2 cellular contexts compared by ENCODE assay signal in genomic region chr16:89837014-89837546, GRCh38.
TF ChIP-seq lines count a peak whose summit lies in the region.

No MANE protein-coding gene starts in this region.

TF ChIP-seq in A549, 52 proteins besides CTCF, POLR2A, EP300 and RAD21:
- no peak for TF ChIP-seq EHF (CRISPR knock-in tag; IDR thresholded peaks at IDR 0.05)
- no peak for TF ChIP-seq MAFK (IDR thresholded peaks at IDR 0.05; ENCODE audit: partially characterized antibody)

TF ChIP-seq in K562, 482 proteins besides CTCF, POLR2A, EP300 and RAD21:
- TF ChIP-seq, protein P1, sequence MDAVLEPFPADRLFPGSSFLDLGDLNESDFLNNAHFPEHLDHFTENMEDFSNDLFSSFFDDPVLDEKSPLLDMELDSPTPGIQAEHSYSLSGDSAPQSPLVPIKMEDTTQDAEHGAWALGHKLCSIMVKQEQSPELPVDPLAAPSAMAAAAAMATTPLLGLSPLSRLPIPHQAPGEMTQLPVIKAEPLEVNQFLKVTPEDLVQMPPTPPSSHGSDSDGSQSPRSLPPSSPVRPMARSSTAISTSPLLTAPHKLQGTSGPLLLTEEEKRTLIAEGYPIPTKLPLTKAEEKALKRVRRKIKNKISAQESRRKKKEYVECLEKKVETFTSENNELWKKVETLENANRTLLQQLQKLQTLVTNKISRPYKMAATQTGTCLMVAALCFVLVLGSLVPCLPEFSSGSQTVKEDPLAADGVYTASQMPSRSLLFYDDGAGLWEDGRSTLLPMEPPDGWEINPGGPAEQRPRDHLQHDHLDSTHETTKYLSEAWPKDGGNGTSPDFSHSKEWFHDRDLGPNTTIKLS (IDR thresholded peaks at IDR 0.05; ENCODE audit: borderline replicate concordance, low read depth), result no peak
- TF ChIP-seq BCOR (IDR thresholded peaks at IDR 0.05), result 0 out of 2 replicates have a peak, but pooled peaks have one; percentile 10
